In genomic region chrX:88865634-88866033, GRCh38 we compare ENCODE assay signal across 24 cellular contexts.
"Had no signal": no experiment of that assay in that cellular context is flagged by ENCODE, and none has a peak within 500 bp of the region (broad histone marks: within the 10 kb centered on the region; RNA-seq: fewer than 3 reads in every experiment).

No MANE protein-coding gene starts in this region.

- H3K4me3 ChIP-seq: esophagus squamous epithelium, gastrocnemius medialis, heart right ventricle, left lung, lower lobe of right lung, mucosa of descending colon had no signal

- H3K36me3 Mint-ChIP-seq: mesothelial cell of epicardium, naive B cell had no signal

- H3K4me1 ChIP-seq: esophagus squamous epithelium, gastrocnemius medialis, heart right ventricle, left lung, lower lobe of right lung had no signal

- H3K27me3 Mint-ChIP-seq: dendritic cell treated with granulocyte-macrophage colony-stimulating factor and Interleukin-4, amounts not matched to agents 40 ng/mL and 50 ng/mL, for 4 days; effector memory CD8-positive, alpha-beta T cell; naive B cell had no signal

- H3K4me3 Mint-ChIP-seq: dendritic cell treated with granulocyte-macrophage colony-stimulating factor and Interleukin-4, amounts not matched to agents 40 ng/mL and 50 ng/mL, for 4 days; effector memory CD8-positive, alpha-beta T cell; endodermal cell; mesothelial cell of epicardium; naive B cell had no signal

- H3K27ac ChIP-seq: epithelial cell of prostate, esophagus squamous epithelium, gastrocnemius medialis, heart right ventricle, left lung, lower lobe of right lung had no signal

- H3K36me3 ChIP-seq: esophagus squamous epithelium, gastrocnemius medialis, heart right ventricle, left lung, lower lobe of right lung had no signal

- H3K27ac Mint-ChIP-seq: dendritic cell treated with granulocyte-macrophage colony-stimulating factor and Interleukin-4, amounts not matched to agents 40 ng/mL and 50 ng/mL, for 4 days; effector memory CD8-positive, alpha-beta T cell; endodermal cell; mesothelial cell of epicardium; naive B cell had no signal

- DNase-seq: cortex of kidney; effector CD8-positive, alpha-beta T cell; effector memory CD8-positive, alpha-beta T cell; endodermal cell; erythroblast; esophagus squamous epithelium; foreskin fibroblast; foreskin melanocyte; gastrocnemius medialis; glutamatergic neuron; head of caudate nucleus; heart right ventricle; hippocampal formation; left cardiac atrium; left lung; left ventricle myocardium superior; lower lobe of right lung; mesenchymal stem cell; mucosa of descending colon; naive B cell had no signal

- H3K27me3 ChIP-seq: esophagus squamous epithelium, gastrocnemius medialis, heart right ventricle, left lung had no signal

- H3K4me1 Mint-ChIP-seq: endodermal cell, mesothelial cell of epicardium, naive B cell had no signal

- H3K9me3 ChIP-seq: esophagus squamous epithelium, gastrocnemius medialis, heart right ventricle, left lung, lower lobe of right lung, mucosa of descending colon had no signal

- ATAC-seq: effector memory CD8-positive, alpha-beta T cell; esophagus mucosa; gastrocnemius medialis; heart right ventricle; left cardiac atrium; left lung; left ventricle myocardium superior; lower lobe of right lung; mucosa of descending colon had no signal
